17 cellular contexts compared by ENCODE assay signal in genomic region chr2:111069722-111070121, GRCh38. TPM values are rescaled to one million over a fixed set of nuclear protein-coding genes. Genes with fewer than 3 reads are reported as not detected.
A peak's percentile ranks its signal among the peaks of the same experiment; 100 is the strongest.
DNase-seq lines count a peak whose midpoint lies in the region; ATAC-seq and TF ChIP-seq lines count a peak whose summit lies in the region.
"Had no signal": no experiment of that assay in that cellular context is flagged by ENCODE, and none has a peak within 500 bp of the region (broad histone marks: within the 10 kb centered on the region; RNA-seq: fewer than 3 reads in every experiment).

No MANE protein-coding gene starts in this region.

- peak; percentile 35 for DNase-seq in DMS53 (lab: John Stamatoyannopoulos, UW)
- no peak for DNase-seq in DMS53 treated with DMSO at 0.1 percent for 48 hours (lab: John Stamatoyannopoulos, UW; ENCODE audit: unreplicated experiment)
- peak; percentile 4 for DNase-seq in Jurkat, Clone E6-1 (ENCODE audit: low read depth, low spot score)
- DNase-seq in dermis blood vessel endothelial cell: peak; percentile 3
- DNase-seq in neural progenitor cell (ENCODE audit: low spot score): no peak
- no peak for DNase-seq in stimulated activated naive CD8-positive, alpha-beta T cell treated with anti-CD3 and anti-CD28 coated beads, Interleukin-15, amount 100 ng/mL, for 72 hours
- DNase-seq in SIG-M5 (lab: John Stamatoyannopoulos, UW): no peak
- DNase-seq: activated CD8-positive, alpha-beta memory T cell treated with anti-CD3 and anti-CD28 coated beads for 24 hours; lower lobe of right lung; naive thymus-derived CD4-positive, alpha-beta T cell; NCI-H1105; NCI-H774; RPMI8226; spleen; stimulated activated naive B cell treated with anti-CD40 and anti-IgM and Interleukin-4, amounts not matched to agents 10 μg/mL and 1 μg/mL and 100 μg/mL, for 72 hours; transverse colon had no signal

- H3K4me3 ChIP-seq in Jurkat, Clone E6-1 (ENCODE audit: low read length): no peak overlapping the region
- H3K4me3 ChIP-seq in neural progenitor cell: no peak overlapping the region
- H3K4me3 ChIP-seq: lower lobe of right lung, spleen, transverse colon had no signal

- no peak overlapping the region for H3K4me2 ChIP-seq in neural progenitor cell

- TF ChIP-seq CTCF in neural progenitor cell (IDR thresholded peaks at IDR 0.05): peak; percentile 33

- H3K4me1 Mint-ChIP-seq in neural progenitor cell: peaks cover 10% of the 10 kb centered on the region
- peaks cover 7% of the 10 kb centered on the region for H3K4me1 Mint-ChIP-seq in stimulated activated naive CD8-positive, alpha-beta T cell treated with anti-CD3 and anti-CD28 coated beads, Interleukin-15, amount 100 ng/mL, for 72 hours

- H3K27me3 Mint-ChIP-seq in neural progenitor cell (ENCODE audit: insufficient read depth, low read depth): no peaks in the 10 kb centered on the region
- peaks cover 23% of the 10 kb centered on the region for H3K27me3 Mint-ChIP-seq in stimulated activated naive CD8-positive, alpha-beta T cell treated with anti-CD3 and anti-CD28 coated beads, Interleukin-15, amount 100 ng/mL, for 72 hours
- H3K27me3 Mint-ChIP-seq: stimulated activated naive B cell treated with anti-CD40 and anti-IgM and Interleukin-4, amounts not matched to agents 10 μg/mL and 1 μg/mL and 100 μg/mL, for 72 hours had no signal

- ATAC-seq in stimulated activated naive CD8-positive, alpha-beta T cell treated with anti-CD3 and anti-CD28 coated beads, Interleukin-15, amount 100 ng/mL, for 72 hours: no peak
- no peak for ATAC-seq in GM21737 (IDR thresholded peaks at IDR 0.05; ENCODE audit: unreplicated experiment)
- ATAC-seq: naive thymus-derived CD4-positive, alpha-beta T cell; stimulated activated naive B cell treated with anti-CD40 and anti-IgM and Interleukin-4, amounts not matched to agents 10 μg/mL and 1 μg/mL and 100 μg/mL, for 72 hours had no signal

- H3K36me3 Mint-ChIP-seq in neural progenitor cell: no peaks in the 10 kb centered on the region
- H3K36me3 Mint-ChIP-seq: stimulated activated naive B cell treated with anti-CD40 and anti-IgM and Interleukin-4, amounts not matched to agents 10 μg/mL and 1 μg/mL and 100 μg/mL, for 72 hours had no signal

- no peaks in the 10 kb centered on the region for H3K27me3 ChIP-seq in neural progenitor cell
- H3K27me3 ChIP-seq: spleen, transverse colon had no signal

- H3K79me2 ChIP-seq in neural progenitor cell (ENCODE audit: low read depth): no peaks in the 10 kb centered on the region

- no peak overlapping the region for H3K27ac Mint-ChIP-seq in neural progenitor cell
- H3K27ac Mint-ChIP-seq in stimulated activated naive CD8-positive, alpha-beta T cell treated with anti-CD3 and anti-CD28 coated beads, Interleukin-15, amount 100 ng/mL, for 72 hours: no peak overlapping the region
- H3K27ac Mint-ChIP-seq: naive thymus-derived CD4-positive, alpha-beta T cell; stimulated activated naive B cell treated with anti-CD40 and anti-IgM and Interleukin-4, amounts not matched to agents 10 μg/mL and 1 μg/mL and 100 μg/mL, for 72 hours had no signal

- H4K20me1 ChIP-seq in neural progenitor cell (ENCODE audit: low read depth): no peaks in the 10 kb centered on the region

- H3K9me3 Mint-ChIP-seq in neural progenitor cell: peaks cover 13% of the 10 kb centered on the region
- peaks cover under 1 to 2% of the 10 kb centered on the region in 2 donors for H3K9me3 Mint-ChIP-seq in stimulated activated naive CD8-positive, alpha-beta T cell treated with anti-CD3 and anti-CD28 coated beads, Interleukin-15, amount 100 ng/mL, for 72 hours

- no peak overlapping the region for H3K4me3 Mint-ChIP-seq in neural progenitor cell
- no peak overlapping the region for H3K4me3 Mint-ChIP-seq in stimulated activated naive CD8-positive, alpha-beta T cell treated with anti-CD3 and anti-CD28 coated beads, Interleukin-15, amount 100 ng/mL, for 72 hours
- H3K4me3 Mint-ChIP-seq: naive thymus-derived CD4-positive, alpha-beta T cell; stimulated activated naive B cell treated with anti-CD40 and anti-IgM and Interleukin-4, amounts not matched to agents 10 μg/mL and 1 μg/mL and 100 μg/mL, for 72 hours had no signal

- peaks cover 16% of the 10 kb centered on the region for H3K9me3 ChIP-seq in neural progenitor cell (ENCODE audit: low read depth)
- H3K9me3 ChIP-seq: lower lobe of right lung had no signal

- no peak overlapping the region for H2AFZ ChIP-seq in neural progenitor cell (replicated peaks)

- H3K4me1 ChIP-seq in neural progenitor cell: no peaks in the 10 kb centered on the region

- no peaks in the 10 kb centered on the region for H3F3A ChIP-seq in neural progenitor cell (ENCODE audit: low read depth)

- H3K36me3 ChIP-seq in neural progenitor cell: no peaks in the 10 kb centered on the region
- H3K36me3 ChIP-seq: lower lobe of right lung, spleen, transverse colon had no signal

- no peak overlapping the region for H3K27ac ChIP-seq in neural progenitor cell
- H3K27ac ChIP-seq: lower lobe of right lung, spleen, transverse colon had no signal

- H3K9ac ChIP-seq in neural progenitor cell: no peak overlapping the region

RNA-seq across cellular contexts. Expression of gene BCL2L11, which starts 51.0 kb away (rescaled TPM):
- 9.5 TPM for polyA plus RNA-seq in Jurkat, Clone E6-1 (2012; ENCODE audit: insufficient read depth, insufficient read length)
- total RNA-seq in dermis blood vessel endothelial cell (18.9 and 27.3 TPM in 2 replicates), neural progenitor cell (ENCODE audit: low replicate concordance) (46.9 and 54.9 TPM in 2 replicates)

Comparison
In these comparisons a context has a peak if more than half of its experiments do, and no peak if none do; other contexts are left out.
1. DNase-seq: peak in DMS53 (single experiment), Jurkat, Clone E6-1 (single experiment) and dermis blood vessel endothelial cell (single experiment); none in DMS53 treated with DMSO at 0.1 percent for 48 hours (single experiment), neural progenitor cell (single experiment), stimulated activated naive CD8-positive, alpha-beta T cell treated with anti-CD3 and anti-CD28 coated beads, Interleukin-15, amount 100 ng/mL, for 72 hours (0 of 2) and SIG-M5 (single experiment).